In the genomic region with DNA sequence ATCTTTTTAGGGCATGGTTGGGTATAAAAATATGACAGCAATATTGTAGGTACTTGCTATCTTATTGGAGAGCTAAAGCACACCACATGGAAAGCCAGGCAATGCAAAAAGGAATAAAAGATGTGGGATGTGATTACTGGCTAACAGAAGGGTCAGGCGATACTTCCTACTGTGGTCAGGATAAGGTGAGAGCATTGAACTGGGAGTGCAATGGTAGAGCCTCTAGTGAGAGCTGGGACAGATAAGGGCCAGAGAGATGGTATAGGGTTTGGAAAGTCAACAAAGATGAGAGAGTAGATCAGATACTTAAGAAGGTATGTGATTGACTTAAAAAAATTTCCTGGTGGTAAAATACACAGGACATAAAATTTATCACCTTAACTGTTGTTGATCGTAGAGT, we compare ENCODE assay signal across 29 cellular contexts.
"Had no signal": no experiment of that assay in that cellular context is flagged by ENCODE, and none has a peak within 500 bp of the region (broad histone marks: within the 10 kb centered on the region; RNA-seq: fewer than 3 reads in every experiment).

No MANE protein-coding gene starts in this region.

- H3K9me3 Mint-ChIP-seq: stimulated activated effector memory CD8-positive, alpha-beta T cell treated with anti-CD3 and anti-CD28 coated beads, Interleukin-12 subunit alpha, Interleukin-12 subunit beta, amount 100 ng/mL, for 72 hours; stimulated activated memory B cell treated with anti-CD40 and anti-IgM and Interleukin-4, amounts not matched to agents 10 μg/mL and 1 μg/mL and 100 μg/mL, for 72 hours; stimulated activated naive B cell treated with anti-CD40 and anti-IgM and Interleukin-4, amounts not matched to agents 10 μg/mL and 1 μg/mL and 100 μg/mL, for 72 hours; stimulated activated naive CD8-positive, alpha-beta T cell treated with anti-CD3 and anti-CD28 coated beads, Interleukin-15, Interleukin-2, amounts not matched to agents 100 ng/mL and 50 ng/mL, for 24 hours; type B pancreatic cell had no signal

- H3K27me3 ChIP-seq: stomach, suprapubic skin, testis, thyroid gland, tibial artery, tibial nerve, transverse colon, upper lobe of left lung, upper lobe of right lung, uterus, vagina had no signal

- H3K4me3 Mint-ChIP-seq: stimulated activated effector memory CD8-positive, alpha-beta T cell treated with anti-CD3 and anti-CD28 coated beads, Interleukin-12 subunit alpha, Interleukin-12 subunit beta, amount 100 ng/mL, for 72 hours; stimulated activated memory B cell treated with anti-CD40 and anti-IgM and Interleukin-4, amounts not matched to agents 10 μg/mL and 1 μg/mL and 100 μg/mL, for 72 hours; stimulated activated naive B cell treated with anti-CD40 and anti-IgM and Interleukin-4, amounts not matched to agents 10 μg/mL and 1 μg/mL and 100 μg/mL, for 72 hours; stimulated activated naive CD8-positive, alpha-beta T cell treated with anti-CD3 and anti-CD28 coated beads, Interleukin-15, amount 100 ng/mL, for 72 hours; stimulated activated naive CD8-positive, alpha-beta T cell treated with anti-CD3 and anti-CD28 coated beads, Interleukin-15, Interleukin-2, amounts not matched to agents 100 ng/mL and 50 ng/mL, for 24 hours; type B pancreatic cell had no signal

- H3K27me3 Mint-ChIP-seq: stimulated activated memory B cell treated with anti-CD40 and anti-IgM and Interleukin-4, amounts not matched to agents 10 μg/mL and 1 μg/mL and 100 μg/mL, for 72 hours; stimulated activated naive B cell treated with anti-CD40 and anti-IgM and Interleukin-4, amounts not matched to agents 10 μg/mL and 1 μg/mL and 100 μg/mL, for 72 hours; stimulated activated naive CD8-positive, alpha-beta T cell treated with anti-CD3 and anti-CD28 coated beads, Interleukin-15, amount 100 ng/mL, for 72 hours had no signal

- DNase-seq: stimulated activated CD4-positive, alpha-beta T cell treated with anti-CD3 and anti-CD28 coated beads, Interleukin-2, amount 100 ng/mL, for 48 hours; stimulated activated CD4-positive, alpha-beta T cell treated with anti-CD3 and anti-CD28 coated beads, Interleukin-4, amount 100 ng/mL, for 1 hour; stimulated activated CD4-positive, alpha-beta T cell treated with anti-CD3 and anti-CD28 coated beads, Interleukin-4, amount 100 ng/mL, for 24 hours; stimulated activated CD4-positive, alpha-beta T cell treated with anti-CD3 and anti-CD28 coated beads, Interleukin-4, amount 100 ng/mL, for 4 hours; stimulated activated CD8-positive, alpha-beta memory T cell treated with anti-CD3 and anti-CD28 coated beads, Interleukin-4, amount 100 ng/mL, for 48 hours; stimulated activated naive B cell treated with anti-CD40 and anti-IgM and Interleukin-4, amounts not matched to agents 10 μg/mL and 1 μg/mL and 100 μg/mL, for 72 hours; stimulated activated naive CD4-positive, alpha-beta T cell; stimulated activated naive CD4-positive, alpha-beta T cell treated with Interleukin-2 at 50 U/mL for 16 hours; stimulated activated naive CD8-positive, alpha-beta T cell treated with anti-CD3 and anti-CD28 coated beads, Interleukin-15, amount 100 ng/mL, for 72 hours; stimulated activated naive CD8-positive, alpha-beta T cell treated with anti-CD3 and anti-CD28 coated beads, Interleukin-15, Interleukin-2, amounts not matched to agents 100 U/mL and 50 U/mL, for 24 hours; stomach; substantia nigra; testis; thyroid gland; tibial artery; transverse colon; trophoblast cell; upper lobe of left lung; upper lobe of right lung; uterus had no signal

- H3K27ac Mint-ChIP-seq: stimulated activated effector memory CD8-positive, alpha-beta T cell treated with anti-CD3 and anti-CD28 coated beads, Interleukin-12 subunit alpha, Interleukin-12 subunit beta, amount 100 ng/mL, for 72 hours; stimulated activated memory B cell treated with anti-CD40 and anti-IgM and Interleukin-4, amounts not matched to agents 10 μg/mL and 1 μg/mL and 100 μg/mL, for 72 hours; stimulated activated naive B cell treated with anti-CD40 and anti-IgM and Interleukin-4, amounts not matched to agents 10 μg/mL and 1 μg/mL and 100 μg/mL, for 72 hours; stimulated activated naive CD8-positive, alpha-beta T cell treated with anti-CD3 and anti-CD28 coated beads, Interleukin-15, amount 100 ng/mL, for 72 hours; stimulated activated naive CD8-positive, alpha-beta T cell treated with anti-CD3 and anti-CD28 coated beads, Interleukin-15, Interleukin-2, amounts not matched to agents 100 ng/mL and 50 ng/mL, for 24 hours; type B pancreatic cell had no signal

- H3K27ac ChIP-seq: stomach, suprapubic skin, testis, thoracic aorta, thyroid gland, tibial artery, tibial nerve, transverse colon, upper lobe of left lung, upper lobe of right lung, uterus, vagina had no signal

- FAIRE-seq: urothelium cell line had no signal

- ATAC-seq: stimulated activated effector memory CD8-positive, alpha-beta T cell treated with anti-CD3 and anti-CD28 coated beads, Interleukin-12 subunit alpha, Interleukin-12 subunit beta, amount 100 ng/mL, for 72 hours; stimulated activated memory B cell treated with anti-CD40 and anti-IgM and Interleukin-4, amounts not matched to agents 10 μg/mL and 1 μg/mL and 100 μg/mL, for 72 hours; stimulated activated naive B cell treated with anti-CD40 and anti-IgM and Interleukin-4, amounts not matched to agents 10 μg/mL and 1 μg/mL and 100 μg/mL, for 72 hours; stimulated activated naive CD8-positive, alpha-beta T cell treated with anti-CD3 and anti-CD28 coated beads, Interleukin-15, amount 100 ng/mL, for 72 hours; stimulated activated naive CD8-positive, alpha-beta T cell treated with anti-CD3 and anti-CD28 coated beads, Interleukin-15, Interleukin-2, amounts not matched to agents 100 U/mL and 50 U/mL, for 24 hours; upper lobe of right lung had no signal

- H3K4me1 ChIP-seq: stomach, suprapubic skin, testis, thyroid gland, tibial artery, tibial nerve, transverse colon, upper lobe of left lung, upper lobe of right lung, uterus, vagina had no signal

- H3K36me3 Mint-ChIP-seq: stimulated activated effector memory CD8-positive, alpha-beta T cell treated with anti-CD3 and anti-CD28 coated beads, Interleukin-12 subunit alpha, Interleukin-12 subunit beta, amount 100 ng/mL, for 72 hours; stimulated activated memory B cell treated with anti-CD40 and anti-IgM and Interleukin-4, amounts not matched to agents 10 μg/mL and 1 μg/mL and 100 μg/mL, for 72 hours; type B pancreatic cell had no signal

- H3K4me1 Mint-ChIP-seq: stimulated activated effector memory CD8-positive, alpha-beta T cell treated with anti-CD3 and anti-CD28 coated beads, Interleukin-12 subunit alpha, Interleukin-12 subunit beta, amount 100 ng/mL, for 72 hours; stimulated activated memory B cell treated with anti-CD40 and anti-IgM and Interleukin-4, amounts not matched to agents 10 μg/mL and 1 μg/mL and 100 μg/mL, for 72 hours; stimulated activated naive B cell treated with anti-CD40 and anti-IgM and Interleukin-4, amounts not matched to agents 10 μg/mL and 1 μg/mL and 100 μg/mL, for 72 hours; stimulated activated naive CD8-positive, alpha-beta T cell treated with anti-CD3 and anti-CD28 coated beads, Interleukin-15, amount 100 ng/mL, for 72 hours had no signal

- H3K4me3 ChIP-seq: stomach, suprapubic skin, testis, thoracic aorta, thyroid gland, tibial artery, tibial nerve, transverse colon, upper lobe of left lung, upper lobe of right lung, uterus, vagina had no signal

- H3K36me3 ChIP-seq: stomach, suprapubic skin, thoracic aorta, thyroid gland, tibial artery, tibial nerve, transverse colon, upper lobe of left lung, upper lobe of right lung, uterus, vagina had no signal

- H3K9me3 ChIP-seq: stomach, suprapubic skin, testis, thoracic aorta, thyroid gland, tibial artery, tibial nerve, transverse colon, upper lobe of left lung, upper lobe of right lung, uterus, vagina had no signal
